In genomic region chr1:184612229-184612628, GRCh38 we compare ENCODE assay signal across 8 cellular contexts.
DNase-seq lines count a peak whose midpoint lies in the region; ATAC-seq, FAIRE-seq and TF ChIP-seq lines count a peak whose summit lies in the region.
"Not testable (repeated sequence)": the region's sequence is repeated elsewhere in the genome, so short reads cannot be mapped to it uniquely, and the experiment has no call there.

No MANE protein-coding gene starts in this region.

- not testable (repeated sequence) for H3K9me3 ChIP-seq in HCT116 (ENCODE audit: control insufficient read depth in 1 of 2, insufficient read depth in 1 of 2, low read depth in 1 of 2, low read length in 2 of 2); esophagus squamous epithelium; mucosa of descending colon; psoas muscle; transverse colon

- not testable (repeated sequence) for H3K36me3 ChIP-seq in HCT116 (ENCODE audit: control insufficient read depth in 1 of 2, insufficient read depth in 2 of 2, low read length in 2 of 2); bronchial epithelial cell (ENCODE audit: control insufficient read depth, insufficient read depth, low read length); esophagus squamous epithelium; mucosa of descending colon (ENCODE audit: low read depth); psoas muscle (ENCODE audit: insufficient read depth in 1 of 2, low read depth in 1 of 2); transverse colon

- in situ Hi-C loops in transverse colon (cut with MboI; ENCODE audit: low pct_ligation_motif_present in 1 of 4, low pct_unique_long_range_greater_than_20kb in 1 of 4, low sequenced_read_pairs in 3 of 4), result not testable (repeated sequence)

- intact Hi-C loops in HCT116 (cut with micrococcal nuclease); esophagus squamous epithelium (cut with DNase I); left colon (cut with DNase I, micrococcal nuclease); mucosa of descending colon (cut with DNase I, micrococcal nuclease); psoas muscle (cut with DNase I); transverse colon (cut with DNase I; ENCODE audit: low total_unique reads): not testable (repeated sequence)

- TF ChIP-seq EP300 in transverse colon (IDR thresholded peaks at IDR 0.05; ENCODE audit: low read depth), result not testable (repeated sequence)

- TF ChIP-seq CTCF in HCT116 (IDR thresholded peaks at IDR 0.05 in 2 of 3, conservative IDR thresholded peaks at IDR 0.05 in 1 of 3; ENCODE audit: borderline replicate concordance in 1 of 3, insufficient read depth in 1 of 3, low read depth in 2 of 3, low read length in 2 of 3); RWPE1 (conservative IDR thresholded peaks at IDR 0.05; ENCODE audit: low read depth); bronchial epithelial cell (IDR thresholded peaks at IDR 0.05; ENCODE audit: insufficient read depth, low read length, severe bottlenecking); esophagus squamous epithelium (IDR thresholded peaks at IDR 0.05); mucosa of descending colon (IDR thresholded peaks at IDR 0.05); psoas muscle (IDR thresholded peaks at IDR 0.05); transverse colon (IDR thresholded peaks at IDR 0.05): not testable (repeated sequence)

- not testable (repeated sequence) for ATAC-seq in HCT116
- ATAC-seq in left colon (peak; percentile 80), mucosa of descending colon (peak; percentile 81), psoas muscle (peak in 3 of 4 donors; percentile 55 to 79 (median 73))

- not testable (repeated sequence) for TF ChIP-seq POLR2A in HCT116 (IDR thresholded peaks at IDR 0.05; ENCODE audit: borderline replicate concordance, extremely low read depth, insufficient read depth, insufficient read length); esophagus squamous epithelium (IDR thresholded peaks at IDR 0.05); transverse colon (IDR thresholded peaks at IDR 0.05)

- H2AFZ ChIP-seq in HCT116 (ENCODE audit: low read depth, low read length, poor library complexity, severe bottlenecking), result not testable (repeated sequence)

- H3K4me1 ChIP-seq in HCT116 (ENCODE audit: control insufficient read depth in 1 of 2, insufficient read depth in 2 of 2, low read length in 2 of 2); mucosa of descending colon (ENCODE audit: low read depth); psoas muscle; transverse colon: not testable (repeated sequence)
- H3K4me1 ChIP-seq in esophagus squamous epithelium, result peaks cover 0 to 37% (median 18%) of the 10 kb centered on the region in 3 donors

- not testable (repeated sequence) for H3K4me3 ChIP-seq in HCT116 (replicated peaks in 1 of 2; ENCODE audit: low read depth in 1 of 2, low read length in 2 of 2); bronchial epithelial cell (ENCODE audit: low read depth, low read length); esophagus squamous epithelium; mucosa of descending colon; psoas muscle; transverse colon

- DNase-seq in HCT116 (ENCODE audit: low read depth, low spot score); esophagus squamous epithelium (lab: John Stamatoyannopoulos, UW); left colon; mucosa of descending colon; psoas muscle; transverse colon: not testable (repeated sequence)
- DNase-seq in RWPE1 (ENCODE audit: low spot score) (peak; percentile 73), bronchial epithelial cell (ENCODE audit: low read depth) (peak; percentile 99)

- CTCF ChIA-PET in HCT116 (lab: Charles Lee), result not testable (repeated sequence)
- CTCF ChIA-PET in RWPE1 (lab: Yijun Ruan, JAX), result interaction anchor here (0.6 kb wide), 1 partner anchor 555 kb away, joined by 4 read pairs; no protein-coding TSS in a partner anchor

- H3K79me2 ChIP-seq in HCT116 (ENCODE audit: insufficient read depth, low read length), result not testable (repeated sequence)

- not testable (repeated sequence) for H3K27ac ChIP-seq in HCT116 (ENCODE audit: low read depth, low read length)
- H3K27ac ChIP-seq in RWPE1 (peak overlapping the region; percentile 83), esophagus squamous epithelium (peak overlapping the region; percentile 47 to 83 (median 65)), psoas muscle (peak overlapping the region; percentile 33), transverse colon (peak overlapping the region; percentile 55 to 69 (median 64))

- not testable (repeated sequence) for TF ChIP-seq RAD21 in HCT116 (IDR thresholded peaks at IDR 0.05; ENCODE audit: low read depth)

- not testable (repeated sequence) for H3K9ac ChIP-seq in HCT116 (ENCODE audit: low read length)

- RAD21 ChIA-PET in HCT116 (lab: Charles Lee; ENCODE audit: low non-redundant PET in 1 of 2, low total read pairs in 2 of 2, uncharacterized antibody in 2 of 2, unreplicated experiment in 2 of 2), result not testable (repeated sequence)

- peak; percentile 55 for FAIRE-seq in bronchial epithelial cell (lab: Jason Lieb, UNC)

- not testable (repeated sequence) for H3K27me3 ChIP-seq in HCT116 (ENCODE audit: insufficient read depth, low read length); bronchial epithelial cell (ENCODE audit: control insufficient read depth, insufficient read depth, low read length); esophagus squamous epithelium; psoas muscle (ENCODE audit: insufficient read depth in 3 of 3, low read length in 2 of 3); transverse colon

- H4K20me1 ChIP-seq in HCT116 (ENCODE audit: insufficient read depth), result not testable (repeated sequence)

- WGBS in esophagus squamous epithelium, 2 donors, result 35 to 42% methylated on average over 2 to 5 of the region's 5 CpGs
- 55 to 81% (median 68%) methylated on average over 5 of the region's 5 CpGs for WGBS in psoas muscle, 3 donors
- 58 to 85% methylated on average over 3 to 5 of the region's 5 CpGs for WGBS in transverse colon (ENCODE audit: low coverage in 1 of 2), 2 donors

- BruUV-seq in HCT116 (replicated peaks; lab: Mats Ljungman, UMichigan), result not testable (repeated sequence)

- H3K4me2 ChIP-seq in HCT116 (ENCODE audit: low read length), result not testable (repeated sequence)

- not testable (repeated sequence) for H3K9me2 ChIP-seq in HCT116 (ENCODE audit: insufficient read depth)

- POLR2A ChIA-PET in HCT116 (lab: Charles Lee); RWPE1 (lab: Yijun Ruan, JAX; ENCODE audit: low non-redundant PET): not testable (repeated sequence)

TF ChIP-seq in HCT116, 20 proteins besides CTCF, POLR2A, EP300 and RAD21:
- 0 out of 2 replicates have a peak, but pooled peaks have one; percentile 7 for TF ChIP-seq JUND (IDR thresholded peaks at IDR 0.05)
